In genomic region chr1:40059292-40059959, GRCh38 we compare ENCODE assay signal across 8 cellular contexts. TPM values are rescaled to one million over a fixed set of nuclear protein-coding genes. Genes with fewer than 3 reads are reported as not detected.
DNase-seq lines count a peak whose midpoint lies in the region; ATAC-seq and TF ChIP-seq lines count a peak whose summit lies in the region.

No MANE protein-coding gene starts in this region.

- H3K27me3 ChIP-seq in CD4-positive, CD25-positive, alpha-beta regulatory T cell (ENCODE audit: control insufficient read depth, insufficient read depth, low read length), result no peaks in the 10 kb centered on the region
- no peaks in the 10 kb centered on the region for H3K27me3 ChIP-seq in osteoblast (ENCODE audit: insufficient read depth, low read length)

- H3K4me3 ChIP-seq in CD4-positive, CD25-positive, alpha-beta regulatory T cell (ENCODE audit: low read depth, low read length), result peak overlapping the region; percentile 83
- H3K4me3 ChIP-seq in osteoblast (ENCODE audit: insufficient read depth, low read length), result no peak overlapping the region

- no peak overlapping the region for H3K4me2 ChIP-seq in osteoblast (ENCODE audit: insufficient read depth, low read length)

- H3K36me3 Mint-ChIP-seq in CD4-positive, CD25-positive, alpha-beta regulatory T cell, result peaks cover 48% of the 10 kb centered on the region
- peaks cover 23% of the 10 kb centered on the region for H3K36me3 Mint-ChIP-seq in endothelial cell (ENCODE audit: low read depth, unreplicated experiment)

- peaks cover 65% of the 10 kb centered on the region for H3K36me3 ChIP-seq in CD4-positive, CD25-positive, alpha-beta regulatory T cell (ENCODE audit: control insufficient read depth, insufficient read depth, low read length)
- H3K36me3 ChIP-seq in osteoblast (ENCODE audit: insufficient read depth, low read length), result peaks cover 58% of the 10 kb centered on the region

- TF ChIP-seq CTCF in RWPE1 (conservative IDR thresholded peaks at IDR 0.05; ENCODE audit: low read depth) (no peak), endothelial cell (IDR thresholded peaks at IDR 0.05; ENCODE audit: unreplicated experiment) (no peak), osteoblast (IDR thresholded peaks at IDR 0.05; ENCODE audit: extremely low read depth, low read depth, low read length) (no peak)

- no peak overlapping the region for H2AFZ ChIP-seq in osteoblast (ENCODE audit: low read length)

- CTCF ChIA-PET in RWPE1 (lab: Yijun Ruan, JAX), result interaction anchor here (0.6 kb wide), 1 partner anchor 14 kb away, joined by 4 read pairs; no protein-coding TSS in a partner anchor

- POLR2A ChIA-PET in RWPE1 (lab: Yijun Ruan, JAX; ENCODE audit: low non-redundant PET), result no interaction called here

- peaks cover 86% of the 10 kb centered on the region for H3K79me2 ChIP-seq in osteoblast (ENCODE audit: insufficient read depth, low read length)

- H3K4me1 Mint-ChIP-seq in CD4-positive, CD25-positive, alpha-beta regulatory T cell, result peaks cover 37 to 94% (median 79%) of the 10 kb centered on the region in 4 donors
- H3K4me1 Mint-ChIP-seq in endothelial cell (ENCODE audit: unreplicated experiment), result peaks cover 76% of the 10 kb centered on the region

- peak overlapping the region; percentile 60 to 81 (median 72) for H3K4me3 Mint-ChIP-seq in CD4-positive, CD25-positive, alpha-beta regulatory T cell
- H3K4me3 Mint-ChIP-seq in endothelial cell (ENCODE audit: unreplicated experiment), result no peak overlapping the region

- no peaks in the 10 kb centered on the region for H3K9me3 Mint-ChIP-seq in CD4-positive, CD25-positive, alpha-beta regulatory T cell
- no peaks in the 10 kb centered on the region for H3K9me3 Mint-ChIP-seq in endothelial cell (ENCODE audit: unreplicated experiment)

- ATAC-seq in CD4-positive, CD25-positive, alpha-beta regulatory T cell (ENCODE audit: low read depth in 2 of 2), result peak; percentile 76 to 79

- peak overlapping the region; percentile 70 to 90 (median 90) for H3K27ac Mint-ChIP-seq in CD4-positive, CD25-positive, alpha-beta regulatory T cell
- peak overlapping the region; percentile 77 for H3K27ac Mint-ChIP-seq in endothelial cell (ENCODE audit: unreplicated experiment)

- H3K9me3 ChIP-seq in CD4-positive, CD25-positive, alpha-beta regulatory T cell (ENCODE audit: control insufficient read depth in 2 of 2, low read length in 2 of 2), result no peaks in the 10 kb centered on the region
- no peaks in the 10 kb centered on the region for H3K9me3 ChIP-seq in osteoblast (ENCODE audit: low read depth, low read length)

- peak overlapping the region; percentile 75 for H3K27ac ChIP-seq in CD4-positive, CD25-positive, alpha-beta regulatory T cell (ENCODE audit: insufficient read depth, low read length, poor library complexity, severe bottlenecking)
- H3K27ac ChIP-seq in RWPE1, result no peak overlapping the region; the same call in 1 of the 2 replicates
- peak overlapping the region; percentile 29 for H3K27ac ChIP-seq in osteoblast (ENCODE audit: low read depth, low read length)

- peak in 2 of 3 donors; percentile 54 to 68 for DNase-seq in CD4-positive, CD25-positive, alpha-beta regulatory T cell
- DNase-seq in H4 (ENCODE audit: low spot score), result peak; percentile 38
- DNase-seq in RWPE1 (ENCODE audit: low spot score), result peak; percentile 33
- peak; percentile 26 for DNase-seq in endothelial cell (ENCODE audit: low spot score)
- no peak for DNase-seq in osteoblast (ENCODE audit: insufficient read length, low spot score, missing footprints)
- DNase-seq in NCI-H128 (lab: John Stamatoyannopoulos, UW; ENCODE audit: unreplicated experiment), result no peak
- no peak for DNase-seq in NCI-H2227 (lab: John Stamatoyannopoulos, UW; ENCODE audit: unreplicated experiment)
- DNase-seq in NCI-H1105 (lab: John Stamatoyannopoulos, UW), result no peak

- peaks cover 98% of the 10 kb centered on the region for H3K4me1 ChIP-seq in CD4-positive, CD25-positive, alpha-beta regulatory T cell (ENCODE audit: control insufficient read depth, insufficient read depth, low read length, poor library complexity, severe bottlenecking)
- H3K4me1 ChIP-seq in osteoblast (ENCODE audit: insufficient read depth, low read length), result peaks cover 27% of the 10 kb centered on the region

- H3K27me3 Mint-ChIP-seq in CD4-positive, CD25-positive, alpha-beta regulatory T cell, result no peaks in the 10 kb centered on the region
- H3K27me3 Mint-ChIP-seq in endothelial cell (ENCODE audit: unreplicated experiment), result peaks cover 3% of the 10 kb centered on the region

- H4K20me1 ChIP-seq in osteoblast (ENCODE audit: insufficient read depth, low read length), result peaks cover 58% of the 10 kb centered on the region

RNA-seq across cellular contexts. Expression of gene CAP1, which starts 18.9 kb away (rescaled TPM):
- total RNA-seq in CD4-positive, CD25-positive, alpha-beta regulatory T cell, result 322 TPM
- 100 to 1,000 TPM; 608 to 806 (median 709) TPM for polyA plus RNA-seq in CD4-positive, CD25-positive, alpha-beta regulatory T cell
- 315 and 362 TPM in 2 replicates for total RNA-seq in H4 (2014; rRNA removed; shearing (Covaris generic))
- total RNA-seq in endothelial cell (ENCODE audit: unreplicated experiment), result 378 TPM
- 384 and 390 TPM in 2 replicates for total RNA-seq in osteoblast

RNA-seq across cellular contexts. Expression of gene PPT1, which starts 37.6 kb away (rescaled TPM):
- total RNA-seq in CD4-positive, CD25-positive, alpha-beta regulatory T cell, result 44.2 TPM
- 100 to 1,000 TPM; 173 to 219 (median 201) TPM for polyA plus RNA-seq in CD4-positive, CD25-positive, alpha-beta regulatory T cell
- total RNA-seq in H4 (2014; rRNA removed; shearing (Covaris generic)), result 146 and 157 TPM in 2 replicates
- total RNA-seq in endothelial cell (ENCODE audit: unreplicated experiment), result 52.7 TPM
- 40.9 and 43.3 TPM in 2 replicates for total RNA-seq in osteoblast

Comparison
In these comparisons a context has a peak if more than half of its experiments do, and no peak if none do; other contexts are left out.
1. DNase-seq: peak in CD4-positive, CD25-positive, alpha-beta regulatory T cell (2 of 3), H4 (single experiment), RWPE1 (single experiment) and endothelial cell (single experiment); none in osteoblast (single experiment), NCI-H128 (single experiment), NCI-H2227 (single experiment) and NCI-H1105 (single experiment).